ENCODE assay signal across 8 cellular contexts in the genomic region with DNA sequence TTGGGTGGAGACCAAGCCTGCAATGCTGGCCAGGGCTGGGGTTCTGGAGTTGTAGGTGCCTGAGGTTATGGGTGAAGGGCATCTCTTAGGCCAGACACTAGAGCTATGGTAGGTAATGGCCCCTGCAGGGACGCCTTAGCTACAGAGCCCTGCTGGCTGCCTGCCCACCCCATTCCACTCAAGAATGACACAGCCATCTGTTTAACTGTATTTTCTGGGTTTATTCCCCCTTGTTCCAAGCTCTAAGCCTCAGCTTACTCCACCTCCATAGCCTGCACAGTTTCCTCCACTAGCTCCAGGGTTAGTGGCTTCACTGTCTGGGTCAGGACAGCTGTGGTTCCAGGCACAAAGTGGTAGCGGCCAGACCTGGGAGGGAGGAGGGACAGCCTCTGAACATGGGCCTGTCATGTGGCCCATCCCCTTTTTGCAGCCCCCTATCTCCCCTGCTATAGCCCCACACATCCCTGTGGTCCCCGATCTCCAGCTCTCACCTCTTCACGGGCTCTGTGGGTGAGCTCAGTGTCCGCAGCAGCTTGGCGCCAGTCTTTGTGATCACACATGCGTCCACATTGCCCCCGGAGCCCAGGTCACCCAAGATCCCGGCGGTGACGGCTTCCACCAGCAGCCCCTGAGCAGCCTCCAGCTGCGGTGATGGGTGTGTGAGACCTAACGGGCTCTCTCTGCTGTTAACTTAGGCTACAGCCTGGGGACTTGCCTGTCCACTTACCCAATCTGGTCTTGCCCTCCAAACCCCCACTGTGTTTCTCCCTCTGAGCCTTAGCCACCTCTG. TPM values are rescaled to one million over a fixed set of nuclear protein-coding genes. Genes with fewer than 3 reads are reported as not detected.
A peak's percentile ranks its signal among the peaks of the same experiment; 100 is the strongest.
DNase-seq lines count a peak whose midpoint lies in the region; ATAC-seq and TF ChIP-seq lines count a peak whose summit lies in the region.

No MANE protein-coding gene starts in this region.

- POLR2A ChIA-PET in Panc1 (lab: Charles Lee), result no interaction called here

- H3K9me3 ChIP-seq in Panc1 (ENCODE audit: control insufficient read depth, insufficient read depth, low read depth, low read length), result no peaks in the 10 kb centered on the region

- H3K4me3 ChIP-seq in Panc1 (ENCODE audit: low read depth in 2 of 2, low read length in 2 of 2) (peak overlapping the region; percentile 80 to 92), fibroblast of mammary gland (ENCODE audit: control insufficient read depth, low read depth, low read length) (peak overlapping the region; percentile 88), rectal smooth muscle tissue (ENCODE audit: low read length) (peak overlapping the region; percentile 79)

- TF ChIP-seq CTCF in Panc1 (IDR thresholded peaks at IDR 0.05) (no peak), fibroblast of mammary gland (conservative IDR thresholded peaks at IDR 0.05; ENCODE audit: control insufficient read depth, insufficient read depth, low read depth, low read length) (no peak), foreskin keratinocyte (conservative IDR thresholded peaks at IDR 0.05) (no peak)

- TSS peak; percentile 72 for BruUV-seq in Panc1 (replicated peaks; lab: Mats Ljungman, UMichigan)

- intact Hi-C loops in Panc1 (cut with micrococcal nuclease; ENCODE audit: unreplicated experiment), result no loop called here

- in situ Hi-C loops in GM18951 (cut with MboI; ENCODE audit: low sequenced_read_pairs, unreplicated experiment) (no loop called here), Panc1 (cut with HindIII; ENCODE audit: low pct_unique_long_range_greater_than_20kb, low sequenced_read_pairs) (no loop called here)

- H3K27me3 ChIP-seq in Panc1 (ENCODE audit: control insufficient read depth, insufficient read depth, low read length) (no peaks in the 10 kb centered on the region), rectal smooth muscle tissue (ENCODE audit: control insufficient read depth, insufficient read depth, low read length) (no peaks in the 10 kb centered on the region), foreskin keratinocyte (no peaks in the 10 kb centered on the region)

- H3K27ac ChIP-seq in Panc1 (ENCODE audit: low read length), result peak overlapping the region; percentile 93
- peak overlapping the region; percentile 81 for H3K27ac ChIP-seq in rectal smooth muscle tissue (ENCODE audit: low read depth, low read length)
- no peak overlapping the region for H3K27ac ChIP-seq in foreskin keratinocyte

- H3K36me3 ChIP-seq in Panc1 (ENCODE audit: control insufficient read depth, insufficient read depth, low read length) (peaks cover 2% of the 10 kb centered on the region; the same call in 1 of the 2 replicates), rectal smooth muscle tissue (ENCODE audit: control insufficient read depth, insufficient read depth, low read length) (peaks cover 9% of the 10 kb centered on the region)

- DNase-seq in Panc1 (ENCODE audit: low read depth, low spot score) (no peak), fibroblast of mammary gland (ENCODE audit: low read depth) (no peak), germinal center (ENCODE audit: low spot score) (no peak), foreskin keratinocyte (no peak), COLO829 (ENCODE audit: low spot score) (no peak)

- no peak for ATAC-seq in Panc1
- ATAC-seq in foreskin keratinocyte, result no peak
- no peak for ATAC-seq in HG02571 (IDR thresholded peaks at IDR 0.05; ENCODE audit: unreplicated experiment)

- H3K4me1 ChIP-seq in Panc1 (ENCODE audit: control insufficient read depth, insufficient read depth, low read length), result 0 out of 2 replicates have a peak, but pooled peaks cover 4% of the 10 kb centered on the region
- peaks cover 9% of the 10 kb centered on the region for H3K4me1 ChIP-seq in rectal smooth muscle tissue (ENCODE audit: control insufficient read depth, insufficient read depth, low read length)
- no peaks in the 10 kb centered on the region for H3K4me1 ChIP-seq in foreskin keratinocyte

- CTCF ChIA-PET in Panc1 (lab: Charles Lee), result interaction anchor here (0.5 to 0.6 kb wide), 2 partner anchors 51 to 383 kb away, joined by 4 to 5 read pairs; no protein-coding TSS in a partner anchor

- H3K9ac ChIP-seq in rectal smooth muscle tissue (ENCODE audit: low read length), result no peak overlapping the region

- TF ChIP-seq POLR2A in GM18951 (IDR thresholded peaks at IDR 0.05; ENCODE audit: extremely low read depth, insufficient read depth, insufficient read length), result peak; percentile 37

RNA-seq across cellular contexts. Expression of a gene that starts 2.1 kb away (rescaled TPM):
- total RNA-seq in Panc1 (2021; ENCODE audit: unreplicated experiment) (47.7 TPM), foreskin keratinocyte (43.5 and 46.3 TPM in 2 replicates)
- 80.8 TPM for polyA plus RNA-seq in Panc1 (2012; ENCODE audit: insufficient read length)
- 51.2 and 53.6 TPM in 2 replicates for polyA plus RNA-seq in foreskin keratinocyte

RNA-seq across cellular contexts. Expression of a gene that starts 2.8 kb away (rescaled TPM):
- total RNA-seq in Panc1 (2021; ENCODE audit: unreplicated experiment) (2.0 TPM), foreskin keratinocyte (0.31 and 0.35 TPM in 2 replicates)
- polyA plus RNA-seq in Panc1 (2012; ENCODE audit: insufficient read length), result 1.9 TPM
- polyA plus RNA-seq in foreskin keratinocyte, result 0.60 and 0.62 TPM in 2 replicates

RNA-seq across cellular contexts. Expression of a gene that starts 9.4 kb away (rescaled TPM):
- 14.0 TPM for total RNA-seq in Panc1 (2021; ENCODE audit: unreplicated experiment)
- polyA plus RNA-seq in Panc1 (2012; ENCODE audit: insufficient read length), result 7.5 TPM
- total RNA-seq in foreskin keratinocyte, result 19.2 and 24.8 TPM in 2 replicates
- 25.6 and 29.9 TPM in 2 replicates for polyA plus RNA-seq in foreskin keratinocyte

RNA-seq across cellular contexts. Expression of a gene that starts 33.9 kb away (rescaled TPM):
- 31.8 TPM for total RNA-seq in Panc1 (2021; ENCODE audit: unreplicated experiment)
- 42.0 TPM for polyA plus RNA-seq in Panc1 (2012; ENCODE audit: insufficient read length)
- 79.0 and 90.9 TPM in 2 replicates for total RNA-seq in foreskin keratinocyte
- polyA plus RNA-seq in foreskin keratinocyte, result 52.6 and 57.5 TPM in 2 replicates

RNA-seq across cellular contexts. Expression of a gene that starts 41.4 kb away (rescaled TPM):
- 17.8 TPM for total RNA-seq in Panc1 (2021; ENCODE audit: unreplicated experiment)
- polyA plus RNA-seq in Panc1 (2012; ENCODE audit: insufficient read length), result 22.7 TPM
- total RNA-seq in foreskin keratinocyte, result 12.8 TPM in 2 replicates
- 12.9 and 13.0 TPM in 2 replicates for polyA plus RNA-seq in foreskin keratinocyte
